8 cellular contexts compared by ENCODE assay signal in the genomic region with DNA sequence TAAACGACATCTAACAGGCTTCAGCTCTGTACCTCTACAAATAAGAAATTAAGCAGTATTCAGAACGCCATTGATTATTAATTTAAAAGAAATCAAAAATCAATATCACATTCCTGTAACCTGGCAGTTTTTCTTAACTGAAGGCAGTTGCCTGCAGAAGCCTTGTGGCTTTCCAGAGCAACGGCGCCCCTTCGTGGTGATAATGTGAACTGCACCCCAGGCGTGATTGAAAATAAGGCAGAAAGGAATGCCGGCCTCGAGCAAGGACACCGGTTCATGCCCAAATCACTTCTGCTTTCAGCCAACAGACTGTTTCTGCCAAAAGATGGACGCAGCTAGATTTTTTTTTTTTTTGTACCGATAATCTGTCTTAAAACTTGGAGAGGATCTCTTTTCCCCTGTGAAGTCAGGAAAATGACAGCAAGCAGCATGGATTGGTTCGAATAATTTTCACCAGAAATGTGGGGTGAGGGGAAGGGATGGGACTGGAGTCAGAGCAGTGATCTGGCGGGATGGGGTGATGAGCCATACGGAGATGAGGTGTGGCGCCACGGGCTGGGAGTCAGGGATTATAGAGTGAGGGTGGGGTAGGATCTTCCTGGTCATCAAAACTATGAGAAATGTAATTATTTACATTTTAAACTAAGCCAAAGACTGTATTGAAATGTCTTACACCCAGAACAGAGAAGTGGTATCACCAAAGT.
DNase-seq lines count a peak whose midpoint lies in the region; ATAC-seq and TF ChIP-seq lines count a peak whose summit lies in the region.

No MANE protein-coding gene starts in this region.

- H3K36me3 Mint-ChIP-seq in activated naive CD8-positive, alpha-beta T cell treated with anti-CD3 and anti-CD28 coated beads for 36 hours, result no peaks in the 10 kb centered on the region

- H3K9me3 ChIP-seq in KOPT-K1 (ENCODE audit: insufficient read depth, low read length, poor library complexity, severe bottlenecking) (no peaks in the 10 kb centered on the region), SK-N-MC (ENCODE audit: low read depth, low read length) (no peaks in the 10 kb centered on the region), heart right ventricle (no peaks in the 10 kb centered on the region)

- TF ChIP-seq CTCF in heart right ventricle (IDR thresholded peaks at IDR 0.05), result peak; percentile 76 to 96 (median 92)

- no peaks in the 10 kb centered on the region for H3K27me3 ChIP-seq in heart right ventricle

- H3K4me3 ChIP-seq in SK-N-MC, result peak overlapping the region; percentile 52
- H3K4me3 ChIP-seq in heart right ventricle, result no peak overlapping the region

- no peak overlapping the region for H3K27ac Mint-ChIP-seq in activated naive CD8-positive, alpha-beta T cell treated with anti-CD3 and anti-CD28 coated beads for 36 hours

- H3K27ac ChIP-seq in KOPT-K1 (ENCODE audit: low read depth, low read length, poor library complexity, severe bottlenecking) (peak overlapping the region; percentile 61), SK-N-MC (no peak overlapping the region), heart right ventricle (no peak overlapping the region)

- peaks cover 27% of the 10 kb centered on the region for H3K27me3 Mint-ChIP-seq in activated naive CD8-positive, alpha-beta T cell treated with anti-CD3 and anti-CD28 coated beads for 36 hours

- H3K4me3 Mint-ChIP-seq in activated naive CD8-positive, alpha-beta T cell treated with anti-CD3 and anti-CD28 coated beads for 36 hours, result no peak overlapping the region

- intact Hi-C loops in heart right ventricle (cut with DNase I), result loop anchor here in 8 of 10 donors (2.0 to 10.0 kb wide), 6 partner anchors 396 to 490 kb away; partner anchors contain the start of gene RGS6 (in 5 of the 8)

- 29 to 30% methylated on average over 16 of the region's 16 CpGs for WGBS in heart right ventricle, 2 donors

- H3K9me3 Mint-ChIP-seq in activated naive CD8-positive, alpha-beta T cell treated with anti-CD3 and anti-CD28 coated beads for 36 hours, result peaks cover 1% of the 10 kb centered on the region

- H3K9ac ChIP-seq in SK-N-MC (ENCODE audit: insufficient read length), result peak overlapping the region; percentile 34

- peaks cover 4% of the 10 kb centered on the region for H3K4me1 Mint-ChIP-seq in activated naive CD8-positive, alpha-beta T cell treated with anti-CD3 and anti-CD28 coated beads for 36 hours

- DNase-seq in DMS79 treated with DMSO at 0.1 percent for 48 hours (lab: John Stamatoyannopoulos, UW), result peak; percentile 78
- DNase-seq in SK-N-MC (ENCODE audit: low read depth, low spot score), result peak; percentile 44
- peak; percentile 68 for DNase-seq in activated naive CD8-positive, alpha-beta T cell treated with anti-CD3 and anti-CD28 coated beads for 36 hours
- DNase-seq in heart right ventricle, result peak; percentile 67 to 72
- DNase-seq in putamen (ENCODE audit: low spot score), result peak; percentile 13

- peaks cover 0 to 3% (median 0%) of the 10 kb centered on the region in 9 donors for H3K4me1 ChIP-seq in heart right ventricle

- ATAC-seq in heart right ventricle (peak in 3 of 8 donors; percentile 57 to 69 (median 57)), HG02938 (IDR thresholded peaks at IDR 0.05; ENCODE audit: unreplicated experiment) (no peak), HG02759 (IDR thresholded peaks at IDR 0.05; ENCODE audit: unreplicated experiment) (no peak)

- H3K36me3 ChIP-seq in KOPT-K1 (ENCODE audit: insufficient read depth, low read length) (no peaks in the 10 kb centered on the region), SK-N-MC (ENCODE audit: insufficient read depth, low read length) (no peaks in the 10 kb centered on the region), heart right ventricle (no peaks in the 10 kb centered on the region)

Comparison
In these comparisons a context has a peak if more than half of its experiments do, and no peak if none do; other contexts are left out.
1. DNase-seq: peak in every context shown above with its lines; median percentile 78 in DMS79 treated with DMSO at 0.1 percent for 48 hours; 70 in heart right ventricle; 68 in activated naive CD8-positive, alpha-beta T cell treated with anti-CD3 and anti-CD28 coated beads for 36 hours; 44 in SK-N-MC; 13 in putamen.